8 cellular contexts compared by ENCODE assay signal in the genomic region with DNA sequence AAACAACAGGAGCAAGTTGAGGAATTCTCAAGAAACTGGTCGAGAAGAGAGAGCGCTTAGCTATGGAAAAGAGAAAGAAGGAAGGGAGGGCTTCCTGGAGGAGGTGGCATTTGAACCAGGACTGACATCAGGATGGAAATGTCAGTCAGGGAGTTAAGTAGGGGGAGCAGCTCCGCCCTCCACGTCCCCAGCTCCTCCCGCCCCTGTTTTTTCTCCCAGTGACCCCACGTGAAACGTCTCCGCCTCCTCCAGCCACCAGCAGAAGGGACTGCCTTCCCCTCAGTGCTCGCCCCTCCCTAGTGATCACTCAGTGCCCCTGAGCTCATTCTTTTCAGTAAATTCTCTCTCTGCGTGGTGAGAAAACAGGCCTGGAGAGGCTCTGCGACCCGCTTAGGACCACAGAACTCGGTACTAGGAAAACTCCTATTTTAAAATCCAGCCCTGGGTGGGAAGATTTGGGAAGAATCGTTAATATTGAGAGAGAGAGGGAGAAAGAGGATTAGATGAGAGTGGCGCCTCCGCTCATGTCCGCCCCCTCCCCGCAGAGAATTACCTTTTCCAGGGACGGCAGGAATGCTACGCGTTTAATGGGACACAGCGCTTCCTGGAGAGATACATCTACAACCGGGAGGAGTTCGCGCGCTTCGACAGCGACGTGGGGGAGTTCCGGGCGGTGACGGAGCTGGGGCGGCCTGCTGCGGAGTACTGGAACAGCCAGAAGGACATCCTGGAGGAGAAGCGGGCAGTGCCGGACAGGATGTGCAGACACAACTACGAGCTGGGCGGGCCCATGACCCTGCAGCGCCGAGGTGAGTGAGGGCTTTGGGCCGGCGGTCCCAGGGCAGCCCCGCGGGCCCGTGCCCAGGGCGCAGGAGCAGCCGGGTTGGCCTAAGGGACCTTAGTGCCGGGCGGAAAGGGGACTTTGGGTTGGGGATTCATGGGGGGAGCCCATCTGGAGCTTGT. TPM values are rescaled to one million over a fixed set of nuclear protein-coding genes. Genes with fewer than 3 reads are reported as not detected.
DNase-seq lines count a peak whose midpoint lies in the region; ATAC-seq lines count a peak whose summit lies in the region.

No MANE protein-coding gene starts in this region.

- H3K27ac Mint-ChIP-seq in activated naive CD4-positive, alpha-beta T cell treated with anti-CD3 and anti-CD28 coated beads, Interleukin-2, amount 50 U/mL, for 24 hours = no peak overlapping the region
- H3K27ac Mint-ChIP-seq in stimulated activated naive CD8-positive, alpha-beta T cell treated with anti-CD3 and anti-CD28 coated beads, Interleukin-15, Interleukin-2, amounts not matched to agents 100 ng/mL and 50 ng/mL, for 24 hours = peak overlapping the region; percentile 56

- DNase-seq in activated naive CD4-positive, alpha-beta T cell treated with anti-CD3 and anti-CD28 coated beads, Interleukin-2, amount 50 U/mL, for 16 hours = no peak
- DNase-seq in dermis microvascular lymphatic vessel endothelial cell (ENCODE audit: low read depth in 2 of 2) (peak; percentile 21 to 49), left lobe of liver (ENCODE audit: low spot score) (peak; percentile 55), pons (ENCODE audit: low spot score) (no peak)
- DNase-seq in stimulated activated CD4-positive, alpha-beta T cell treated with anti-CD3 and anti-CD28 coated beads, Interleukin-4, amount 100 ng/mL, for 1 hour = no peak
- DNase-seq in effector CD8-positive, alpha-beta T cell (lab: John Stamatoyannopoulos, UW) = no peak

- H3K27me3 Mint-ChIP-seq in activated naive CD4-positive, alpha-beta T cell treated with anti-CD3 and anti-CD28 coated beads, Interleukin-2, amount 50 U/mL, for 24 hours = peaks cover 3% of the 10 kb centered on the region
- H3K27me3 Mint-ChIP-seq in stimulated activated naive CD8-positive, alpha-beta T cell treated with anti-CD3 and anti-CD28 coated beads, Interleukin-15, Interleukin-2, amounts not matched to agents 100 ng/mL and 50 ng/mL, for 24 hours = no peaks in the 10 kb centered on the region

- ATAC-seq in left lobe of liver = peak; percentile 58

- H3K4me1 Mint-ChIP-seq in activated naive CD4-positive, alpha-beta T cell treated with anti-CD3 and anti-CD28 coated beads, Interleukin-2, amount 50 U/mL, for 24 hours = peaks cover 35% of the 10 kb centered on the region
- peaks cover 46% of the 10 kb centered on the region for H3K4me1 Mint-ChIP-seq in stimulated activated naive CD8-positive, alpha-beta T cell treated with anti-CD3 and anti-CD28 coated beads, Interleukin-15, Interleukin-2, amounts not matched to agents 100 ng/mL and 50 ng/mL, for 24 hours (ENCODE audit: low read depth)

- no peaks in the 10 kb centered on the region for H3K9me3 Mint-ChIP-seq in activated naive CD4-positive, alpha-beta T cell treated with anti-CD3 and anti-CD28 coated beads, Interleukin-2, amount 50 U/mL, for 24 hours
- no peaks in the 10 kb centered on the region for H3K9me3 Mint-ChIP-seq in stimulated activated naive CD8-positive, alpha-beta T cell treated with anti-CD3 and anti-CD28 coated beads, Interleukin-15, Interleukin-2, amounts not matched to agents 100 ng/mL and 50 ng/mL, for 24 hours

- H3K36me3 Mint-ChIP-seq in activated naive CD4-positive, alpha-beta T cell treated with anti-CD3 and anti-CD28 coated beads, Interleukin-2, amount 50 U/mL, for 24 hours = no peaks in the 10 kb centered on the region
- peaks cover 5% of the 10 kb centered on the region for H3K36me3 Mint-ChIP-seq in stimulated activated naive CD8-positive, alpha-beta T cell treated with anti-CD3 and anti-CD28 coated beads, Interleukin-15, Interleukin-2, amounts not matched to agents 100 ng/mL and 50 ng/mL, for 24 hours (ENCODE audit: low read depth)

- H3K4me3 Mint-ChIP-seq in activated naive CD4-positive, alpha-beta T cell treated with anti-CD3 and anti-CD28 coated beads, Interleukin-2, amount 50 U/mL, for 24 hours = peak overlapping the region; percentile 41
- peak overlapping the region; percentile 66 for H3K4me3 Mint-ChIP-seq in stimulated activated naive CD8-positive, alpha-beta T cell treated with anti-CD3 and anti-CD28 coated beads, Interleukin-15, Interleukin-2, amounts not matched to agents 100 ng/mL and 50 ng/mL, for 24 hours

RNA-seq across cellular contexts. Expression of a gene that starts 4.6 kb away (rescaled TPM):
- total RNA-seq in dermis microvascular lymphatic vessel endothelial cell (10.9 and 13.4 TPM in 2 replicates), left lobe of liver (11.3 TPM)

RNA-seq across cellular contexts. Expression of a gene that starts 7.0 kb away (rescaled TPM):
- 3.2 and 6.3 TPM in 2 replicates for total RNA-seq in dermis microvascular lymphatic vessel endothelial cell
- 10.8 TPM for total RNA-seq in left lobe of liver

Comparison
In these comparisons a context has a peak if more than half of its experiments do, and no peak if none do; other contexts are left out.
1. DNase-seq: peak in dermis microvascular lymphatic vessel endothelial cell (2 of 2) and left lobe of liver (single experiment); none in activated naive CD4-positive, alpha-beta T cell treated with anti-CD3 and anti-CD28 coated beads, Interleukin-2, amount 50 U/mL, for 16 hours (single experiment), stimulated activated CD4-positive, alpha-beta T cell treated with anti-CD3 and anti-CD28 coated beads, Interleukin-4, amount 100 ng/mL, for 1 hour (single experiment), effector CD8-positive, alpha-beta T cell (single experiment) and pons (single experiment).